ENCODE assay signal across 1 cellular context in genomic region chr21:41656946-41657525, GRCh38.
TF ChIP-seq lines count a peak whose summit lies in the region.

No MANE protein-coding gene starts in this region.

TF ChIP-seq in H1, 55 proteins besides CTCF, POLR2A, EP300 and RAD21:
- TF ChIP-seq ASH2L (IDR thresholded peaks at IDR 0.05; ENCODE audit: low read length) = peak; percentile 43
- no peak for TF ChIP-seq SRF (IDR thresholded peaks at IDR 0.05; ENCODE audit: low read depth, low read length)
- TF ChIP-seq JUND (IDR thresholded peaks at IDR 0.05; ENCODE audit: low read length) = no peak
- TF ChIP-seq TBP (IDR thresholded peaks at IDR 0.05; ENCODE audit: low read depth, low read length) = no peak
- no peak for TF ChIP-seq CTBP2 (IDR thresholded peaks at IDR 0.05; ENCODE audit: borderline replicate concordance, insufficient read depth, insufficient read length, low read length)
- no peak for TF ChIP-seq ZNF274 (IDR thresholded peaks at IDR 0.05; ENCODE audit: borderline replicate concordance, extremely low read depth, low read length)
- TF ChIP-seq BACH1 (IDR thresholded peaks at IDR 0.05; ENCODE audit: low read length) = no peak
- TF ChIP-seq SP1 (IDR thresholded peaks at IDR 0.05; ENCODE audit: low read depth, low read length) = no peak
- no peak for TF ChIP-seq POLR2AphosphoS5 (IDR thresholded peaks at IDR 0.05; ENCODE audit: low read depth, low read length)
